In genomic region chr5:171966270-171966669, GRCh38 we compare ENCODE assay signal across 14 cellular contexts. TPM values are rescaled to one million over a fixed set of nuclear protein-coding genes. Genes with fewer than 3 reads are reported as not detected.
DNase-seq lines count a peak whose midpoint lies in the region; ATAC-seq, FAIRE-seq and TF ChIP-seq lines count a peak whose summit lies in the region.
"Had no signal": no experiment of that assay in that cellular context is flagged by ENCODE, and none has a peak within 500 bp of the region (broad histone marks: within the 10 kb centered on the region; RNA-seq: fewer than 3 reads in every experiment).

No MANE protein-coding gene starts in this region.

- no peaks in the 10 kb centered on the region for H3K9me3 Mint-ChIP-seq in CD8-positive, alpha-beta T cell
- no peaks in the 10 kb centered on the region for H3K9me3 Mint-ChIP-seq in natural killer cell

- peaks cover 71% of the 10 kb centered on the region for H3K4me1 Mint-ChIP-seq in CD8-positive, alpha-beta T cell (ENCODE audit: low read depth)
- H3K4me1 Mint-ChIP-seq in natural killer cell, result peaks cover 64 to 70% of the 10 kb centered on the region in 2 donors

- WGBS in GM12878 (ENCODE audit: insufficient coverage, insufficient replicate concordance, low lambda C conversion rate, missing lambda C conversion rate), result 91% methylated on average over 2 of the region's 2 CpGs

- H3K27me3 Mint-ChIP-seq in CD8-positive, alpha-beta T cell (ENCODE audit: low read depth), result no peaks in the 10 kb centered on the region
- H3K27me3 Mint-ChIP-seq in natural killer cell (ENCODE audit: low read depth in 2 of 2), result no peaks in the 10 kb centered on the region

- no TSS peak for BruUV-seq in GM12878 (replicated peaks; lab: Mats Ljungman, UMichigan)

- peak; percentile 23 for ATAC-seq in CD8-positive, alpha-beta T cell
- ATAC-seq in GM12878, result peak; percentile 62
- ATAC-seq in natural killer cell, result peak in 1 of 3 donors; percentile 36
- no peak for ATAC-seq in GM21390 (IDR thresholded peaks at IDR 0.05; ENCODE audit: unreplicated experiment)

- CTCF ChIA-PET in CD8-positive, alpha-beta T cell (lab: Charles Lee), result interaction anchor here (0.6 kb wide), 2 partner anchors 45 to 385 kb away, joined by 3 read pairs; no protein-coding TSS in a partner anchor
- CTCF ChIA-PET in GM12878 (lab: Yijun Ruan, JAX), result interaction anchor here (0.7 to 1.3 kb wide), 4 partner anchors 9 to 55 kb away, joined by 3 to 5 read pairs (median 4); no protein-coding TSS in a partner anchor

- no peak for TF ChIP-seq EP300 in GM12878 (IDR thresholded peaks at IDR 0.05; ENCODE audit: borderline replicate concordance in 1 of 2, control insufficient read depth in 1 of 2, low read depth in 2 of 2, low read length in 2 of 2)

- TF ChIP-seq CTCF in CD8-positive, alpha-beta T cell (IDR thresholded peaks at IDR 0.05), result no peak
- no peak for TF ChIP-seq CTCF in GM12878 (IDR thresholded peaks at IDR 0.05 in 2 of 3, conservative IDR thresholded peaks at IDR 0.05 in 1 of 3; ENCODE audit: control insufficient read depth in 2 of 3, extremely low read depth in 1 of 3, insufficient read depth in 1 of 3, low read depth in 3 of 3, low read length in 3 of 3)
- no peak for TF ChIP-seq CTCF in natural killer cell (IDR thresholded peaks at IDR 0.05)
- TF ChIP-seq CTCF in BE2C (IDR thresholded peaks at IDR 0.05; ENCODE audit: low read depth, low read length), result no peak

- H3K4me3 ChIP-seq in CD8-positive, alpha-beta T cell (ENCODE audit: low read depth, low read length), result no peak overlapping the region
- H3K4me3 ChIP-seq in HUES48 (ENCODE audit: low read depth, low read length) (no peak overlapping the region), GM12878 (no peak overlapping the region), BE2C (ENCODE audit: low read depth, low read length) (no peak overlapping the region)

- H4K20me1 ChIP-seq in GM12878 (ENCODE audit: control insufficient read depth, insufficient read depth), result no peaks in the 10 kb centered on the region

- peaks cover 26% of the 10 kb centered on the region for H3K4me1 ChIP-seq in CD8-positive, alpha-beta T cell (ENCODE audit: insufficient read depth, low read length)
- H3K4me1 ChIP-seq in HUES48 (ENCODE audit: control insufficient read depth, insufficient read depth, low read length) (peaks cover 53% of the 10 kb centered on the region), GM12878 (ENCODE audit: control insufficient read depth, insufficient read depth, low read length) (peaks cover 24% of the 10 kb centered on the region), BE2C (peaks cover 4% of the 10 kb centered on the region; the same call in 1 of the 2 replicates)

- DNase-seq in CD8-positive, alpha-beta T cell, result no peak
- DNase-seq in GM12878 (ENCODE audit: low read depth, low spot score), result no peak
- no peak for DNase-seq in natural killer cell
- no peak for DNase-seq in kidney glomerular epithelial cell (lab: John Stamatoyannopoulos, UW)
- DNase-seq in stimulated activated CD4-positive, alpha-beta T cell treated with anti-CD3 and anti-CD28 coated beads, Interleukin-2, amount 100 ng/mL, for 24 hours, result no peak
- no peak for DNase-seq in BE2C
- DNase-seq: activated T-cell treated with anti-CD3 and anti-CD28 coated beads for 4 hours, NCI-H1092 treated with DMSO at 0.1 percent for 48 hours, NCI-H510A, T1000 had no signal

- no peak for FAIRE-seq in GM12878 (lab: Jason Lieb, UNC)
- FAIRE-seq: bronchial epithelial cell had no signal

- POLR2A ChIA-PET in CD8-positive, alpha-beta T cell (lab: Charles Lee), result interaction anchor here (1.2 kb wide), 1 partner anchor 14 kb away, joined by 5 read pairs; no protein-coding TSS in a partner anchor
- POLR2A ChIA-PET in GM12878 (lab: Charles Lee), result interaction anchor here (0.6 to 1.3 kb wide), 2 partner anchors 12 to 32 kb away, joined by 3 to 5 read pairs; no protein-coding TSS in a partner anchor

- intact Hi-C loops in CD8-positive, alpha-beta T cell (cut with DNase I, micrococcal nuclease), result no loop called here
- intact Hi-C loops in GM12878 (cut with micrococcal nuclease; ENCODE audit: unreplicated experiment), result no loop called here
- intact Hi-C loops in natural killer cell (cut with micrococcal nuclease), result no loop called here

- H3K9ac ChIP-seq in HUES48 (ENCODE audit: low read depth, low read length) (no peak overlapping the region), GM12878 (ENCODE audit: control insufficient read depth, insufficient read depth, low read length) (no peak overlapping the region)

- H3K27me3 ChIP-seq in CD8-positive, alpha-beta T cell (ENCODE audit: insufficient read depth, low read length), result no peaks in the 10 kb centered on the region
- no peaks in the 10 kb centered on the region for H3K27me3 ChIP-seq in HUES48 (ENCODE audit: control insufficient read depth, insufficient read depth, low read length)
- no peaks in the 10 kb centered on the region for H3K27me3 ChIP-seq in GM12878 (replicated peaks in 1 of 2; ENCODE audit: control insufficient read depth in 2 of 2, insufficient read depth in 2 of 2, low read length in 1 of 2)
- no peaks in the 10 kb centered on the region for H3K27me3 ChIP-seq in BE2C

- no peak overlapping the region for H3K27ac ChIP-seq in CD8-positive, alpha-beta T cell (ENCODE audit: low read depth, low read length)
- H3K27ac ChIP-seq in HUES48 (ENCODE audit: low read depth, low read length), result peak overlapping the region; percentile 44
- peak overlapping the region; percentile 54 for H3K27ac ChIP-seq in GM12878 (ENCODE audit: control insufficient read depth, insufficient read depth)

- H3K36me3 Mint-ChIP-seq in CD8-positive, alpha-beta T cell, result peaks cover 16% of the 10 kb centered on the region
- no peaks in the 10 kb centered on the region for H3K36me3 Mint-ChIP-seq in natural killer cell

- RAD21 ChIA-PET in GM12878 (lab: Charles Lee; ENCODE audit: unreplicated experiment), result interaction anchor here (0.7 to 1.3 kb wide), 3 partner anchors 12 to 53 kb away, joined by 3 read pairs; no protein-coding TSS in a partner anchor

- TF ChIP-seq RAD21 in GM12878 (IDR thresholded peaks at IDR 0.05; ENCODE audit: insufficient read depth, low read depth, low read length), result no peak

- SMC1A ChIA-PET in GM12878 (lab: Charles Lee; ENCODE audit: uncharacterized antibody, unreplicated experiment), result interaction anchor here (0.9 to 2.2 kb wide), 4 partner anchors 18 to 51 kb away, joined by 3 to 11 read pairs (median 4); no protein-coding TSS in a partner anchor

- H3K4me3 Mint-ChIP-seq in CD8-positive, alpha-beta T cell, result no peak overlapping the region
- peak overlapping the region; percentile 13 for H3K4me3 Mint-ChIP-seq in natural killer cell
- H3K4me3 Mint-ChIP-seq: mesothelial cell of epicardium had no signal

- in situ Hi-C loops in GM12878 (cut with MboI), result no loop called here

- H3K36me3 ChIP-seq in CD8-positive, alpha-beta T cell (ENCODE audit: insufficient read depth, low read length), result no peaks in the 10 kb centered on the region
- peaks cover under 1% of the 10 kb centered on the region; the same call in 1 of the 2 replicates for H3K36me3 ChIP-seq in HUES48 (ENCODE audit: control insufficient read depth, insufficient read depth, low read length)
- H3K36me3 ChIP-seq in GM12878 (ENCODE audit: control insufficient read depth in 2 of 2, insufficient read depth in 2 of 2, low read length in 1 of 2), result peaks cover 0 to 3% of the 10 kb centered on the region in 2 experiments; a peak in 1 of 4 replicates
- no peaks in the 10 kb centered on the region for H3K36me3 ChIP-seq in BE2C

- H3K27ac Mint-ChIP-seq in CD8-positive, alpha-beta T cell, result peak overlapping the region; percentile 7
- H3K27ac Mint-ChIP-seq in natural killer cell, result peak overlapping the region; percentile 78 to 80
- H3K27ac Mint-ChIP-seq: mesothelial cell of epicardium had no signal

- H2AFZ ChIP-seq in GM12878 (ENCODE audit: control insufficient read depth, low read depth, low read length), result no peak overlapping the region

- TF ChIP-seq POLR2A in GM12878 (IDR thresholded peaks at IDR 0.05; ENCODE audit: low read depth, low read length), result no peak

- no peaks in the 10 kb centered on the region for H3K9me3 ChIP-seq in CD8-positive, alpha-beta T cell (ENCODE audit: low read length)
- H3K9me3 ChIP-seq in HUES48 (ENCODE audit: control insufficient read depth, insufficient read depth, low read length), result no peaks in the 10 kb centered on the region
- H3K9me3 ChIP-seq in GM12878 (replicated peaks; ENCODE audit: control insufficient read depth, insufficient read depth, low read length), result peaks cover 17% of the 10 kb centered on the region
- H3K9me3 ChIP-seq in BE2C, result no peaks in the 10 kb centered on the region

- peak overlapping the region; percentile 53; the same call in 1 of the 2 replicates for H3K4me2 ChIP-seq in GM12878 (ENCODE audit: control insufficient read depth, insufficient read depth)

- H3K79me2 ChIP-seq in GM12878 (ENCODE audit: control insufficient read depth, insufficient read depth, low read length), result peaks cover 80% of the 10 kb centered on the region

TF ChIP-seq in GM12878, 131 proteins besides CTCF, POLR2A, EP300 and RAD21 (continues in another document):
- TF ChIP-seq ZNF24 (IDR thresholded peaks at IDR 0.05) (no peak), SMAD1 (IDR thresholded peaks at IDR 0.05; ENCODE audit: low read depth, partially characterized antibody) (no peak), EED (IDR thresholded peaks at IDR 0.05; ENCODE audit: low read depth) (peak; percentile 47; the same call in 1 of the 2 replicates), TARDBP (IDR thresholded peaks at IDR 0.05; ENCODE audit: borderline replicate concordance) (no peak), MEF2A (IDR thresholded peaks at IDR 0.05; ENCODE audit: insufficient read depth, low read depth, low read length) (0 out of 2 replicates have a peak, but pooled peaks have one; percentile 13)

RNA-seq across cellular contexts. Expression of gene FBXW11, which starts 40.2 kb away (rescaled TPM):
- total RNA-seq in CD8-positive, alpha-beta T cell, result 10 to 100 TPM; 28.8 to 32.6 TPM
- 68.9 and 73.9 TPM in 2 replicates for total RNA-seq in GM12878 (2013; cell fraction: nucleolus; rRNA removed)
- 44.5 and 55.5 TPM in 2 replicates for total RNA-seq in GM12878 (2014; rRNA removed)
- 50.9 TPM in 2 replicates for total RNA-seq in GM12878 (2014; rRNA removed; fragmentation: Illumina TruSeq; extraction: Trizol)
- 48.4 and 50.7 TPM in 2 replicates for total RNA-seq in GM12878 (2021)
- 15.2 TPM for polyA plus RNA-seq in GM12878 (2011; ENCODE audit: low read depth)
- 61.5 and 64.7 TPM in 2 replicates for polyA plus RNA-seq in GM12878 (2011; rRNA removed)
- 40.9 and 41.2 TPM in 2 replicates for polyA plus RNA-seq in GM12878 (2011; cell fraction: cytosol; rRNA removed)
- 34.3 and 43.8 TPM in 2 replicates for polyA plus RNA-seq in GM12878 (2011; cell fraction: nucleus; rRNA removed)
- 23.6 and 28.8 TPM in 2 replicates for polyA plus RNA-seq in GM12878 (2012)
- polyA plus RNA-seq in GM12878 (2014; fragmentation: Illumina TruSeq; extraction: Trizol), result 46.9 and 64.0 TPM in 2 replicates
- 1 to 10 TPM; 4.3 to 7.7 TPM for polyA plus RNA-seq in GM12878 (2014; fragmentation: Nextera tagmentation; extraction: Ambion mirVana)
- 30.7 and 35.4 TPM in 2 replicates for polyA plus RNA-seq in GM12878 (2014; rRNA removed)
- 10 to 100 TPM; 27.8 to 28.2 TPM for polyA plus RNA-seq in GM12878 (2016; fragmentation: Nextera tagmentation; extraction: Ambion mirVana)
- polyA minus RNA-seq in GM12878 (2011; rRNA and poly(A)+ RNA removed), result 111 and 144 TPM in 2 replicates
- 39.8 and 43.9 TPM in 2 replicates for polyA minus RNA-seq in GM12878 (2011; cell fraction: cytosol; rRNA and poly(A)+ RNA removed)
- polyA minus RNA-seq in GM12878 (2011; cell fraction: nucleus; rRNA and poly(A)+ RNA removed), result 24.8 and 39.9 TPM in 2 replicates
- 10 to 100 TPM; 26.7 to 40.3 (median 39.5) TPM for total RNA-seq in natural killer cell
- polyA plus RNA-seq in BE2C (2012; ENCODE audit: insufficient read depth, insufficient read length, low read depth), result 44.8 TPM
